9 cellular contexts compared by ENCODE assay signal in genomic region chr1:41678141-41678878, GRCh38.
DNase-seq lines count a peak whose midpoint lies in the region; ATAC-seq and TF ChIP-seq lines count a peak whose summit lies in the region.
"Had no signal": no experiment of that assay in that cellular context is flagged by ENCODE, and none has a peak within 500 bp of the region (broad histone marks: within the 10 kb centered on the region; RNA-seq: fewer than 3 reads in every experiment).

No MANE protein-coding gene starts in this region.

- peak; percentile 40 for DNase-seq in NOMO-1 treated with dmso at 0.1 percent for 144 hours (lab: John Stamatoyannopoulos, UW; ENCODE audit: unreplicated experiment)
- DNase-seq in fibroblast of lung (ENCODE audit: low read depth in 2 of 2): peak; percentile 51 to 93
- DNase-seq in stimulated activated naive B cell treated with anti-CD40 and anti-IgM and Interleukin-4, amounts not matched to agents 10 μg/mL and 1 μg/mL and 100 μg/mL, for 72 hours: peak; percentile 71
- DNase-seq in kidney tubule cell (ENCODE audit: low spot score): no peak
- DNase-seq in nucleus accumbens (lab: John Stamatoyannopoulos, UW): no peak
- no peak for DNase-seq in stimulated activated CD4-positive, alpha-beta T cell treated with anti-CD3 and anti-CD28 coated beads, Interleukin-2, amount 100 ng/mL, for 48 hours
- DNase-seq: activated T-cell treated with anti-CD3 and anti-CD28 coated beads, Interleukin-2, amount 50 U/mL, for 48 hours had no signal

- no peaks in the 10 kb centered on the region for H3K36me3 Mint-ChIP-seq in stimulated activated naive B cell treated with anti-CD40 and anti-IgM and Interleukin-4, amounts not matched to agents 10 μg/mL and 1 μg/mL and 100 μg/mL, for 72 hours

- no peak overlapping the region for H3K9ac ChIP-seq in fibroblast of lung (ENCODE audit: insufficient read depth, low read length)

- no peak overlapping the region for H3K4me2 ChIP-seq in fibroblast of lung (ENCODE audit: extremely low read depth, insufficient read depth, low read length)

- H3K36me3 ChIP-seq in fibroblast of lung (ENCODE audit: control insufficient read depth, insufficient read depth, low read length): no peaks in the 10 kb centered on the region

- no peak for TF ChIP-seq CTCF in fibroblast of lung (conservative IDR thresholded peaks at IDR 0.05 in 1 of 2, IDR thresholded peaks at IDR 0.05 in 1 of 2; ENCODE audit: low read depth in 1 of 2, low read length in 2 of 2)

- peak; percentile 66 for ATAC-seq in GM19463 (IDR thresholded peaks at IDR 0.05; ENCODE audit: unreplicated experiment)
- ATAC-seq in stimulated activated naive B cell treated with anti-CD40 and anti-IgM and Interleukin-4, amounts not matched to agents 10 μg/mL and 1 μg/mL and 100 μg/mL, for 72 hours (replicated peaks): peak; percentile 91 to 93
- ATAC-seq in HG03469 (IDR thresholded peaks at IDR 0.05; ENCODE audit: unreplicated experiment): no peak

- H3K4me1 ChIP-seq in fibroblast of lung (ENCODE audit: control insufficient read depth, extremely low read depth, insufficient read depth, low read length): peaks cover 6% of the 10 kb centered on the region

- no peaks in the 10 kb centered on the region for H3K27me3 ChIP-seq in fibroblast of lung (ENCODE audit: control insufficient read depth, insufficient read depth, low read length)

- H3K27me3 Mint-ChIP-seq in stimulated activated naive B cell treated with anti-CD40 and anti-IgM and Interleukin-4, amounts not matched to agents 10 μg/mL and 1 μg/mL and 100 μg/mL, for 72 hours: no peaks in the 10 kb centered on the region

- no peak overlapping the region for H3K27ac ChIP-seq in fibroblast of lung (ENCODE audit: insufficient read depth, low read length)

- H3K4me3 ChIP-seq in fibroblast of lung (replicated peaks in 1 of 4; ENCODE audit: control extremely low read depth in 1 of 4, insufficient read depth in 1 of 4, low read depth in 3 of 4, low read length in 4 of 4): no peak overlapping the region

- H3K9me3 ChIP-seq in fibroblast of lung (ENCODE audit: control insufficient read depth, insufficient read depth, low read depth, low read length): no peaks in the 10 kb centered on the region

- H3K4me3 Mint-ChIP-seq in stimulated activated naive B cell treated with anti-CD40 and anti-IgM and Interleukin-4, amounts not matched to agents 10 μg/mL and 1 μg/mL and 100 μg/mL, for 72 hours: peak overlapping the region; percentile 64 to 74

- H4K20me1 ChIP-seq in fibroblast of lung (ENCODE audit: control insufficient read depth, extremely low read depth, insufficient read depth, low read length): no peaks in the 10 kb centered on the region

- peak overlapping the region; percentile 91 for H3K27ac Mint-ChIP-seq in stimulated activated naive B cell treated with anti-CD40 and anti-IgM and Interleukin-4, amounts not matched to agents 10 μg/mL and 1 μg/mL and 100 μg/mL, for 72 hours

- no peaks in the 10 kb centered on the region for H3K79me2 ChIP-seq in fibroblast of lung (ENCODE audit: control insufficient read depth, insufficient read depth, low read length)

- peaks cover 64 to 69% of the 10 kb centered on the region in 2 donors for H3K4me1 Mint-ChIP-seq in stimulated activated naive B cell treated with anti-CD40 and anti-IgM and Interleukin-4, amounts not matched to agents 10 μg/mL and 1 μg/mL and 100 μg/mL, for 72 hours

- no peak overlapping the region for H2AFZ ChIP-seq in fibroblast of lung (ENCODE audit: low read length)

- no peaks in the 10 kb centered on the region for H3K9me3 Mint-ChIP-seq in stimulated activated naive B cell treated with anti-CD40 and anti-IgM and Interleukin-4, amounts not matched to agents 10 μg/mL and 1 μg/mL and 100 μg/mL, for 72 hours

Comparison
In these comparisons a context has a peak if more than half of its experiments do, and no peak if none do; other contexts are left out.
1. DNase-seq: peak in NOMO-1 treated with dmso at 0.1 percent for 144 hours (single experiment), fibroblast of lung (2 of 2) and stimulated activated naive B cell treated with anti-CD40 and anti-IgM and Interleukin-4, amounts not matched to agents 10 μg/mL and 1 μg/mL and 100 μg/mL, for 72 hours (single experiment); none in kidney tubule cell (single experiment), nucleus accumbens (0 of 56) and stimulated activated CD4-positive, alpha-beta T cell treated with anti-CD3 and anti-CD28 coated beads, Interleukin-2, amount 100 ng/mL, for 48 hours (0 of 2).